12 cellular contexts compared by ENCODE assay signal in the genomic region with DNA sequence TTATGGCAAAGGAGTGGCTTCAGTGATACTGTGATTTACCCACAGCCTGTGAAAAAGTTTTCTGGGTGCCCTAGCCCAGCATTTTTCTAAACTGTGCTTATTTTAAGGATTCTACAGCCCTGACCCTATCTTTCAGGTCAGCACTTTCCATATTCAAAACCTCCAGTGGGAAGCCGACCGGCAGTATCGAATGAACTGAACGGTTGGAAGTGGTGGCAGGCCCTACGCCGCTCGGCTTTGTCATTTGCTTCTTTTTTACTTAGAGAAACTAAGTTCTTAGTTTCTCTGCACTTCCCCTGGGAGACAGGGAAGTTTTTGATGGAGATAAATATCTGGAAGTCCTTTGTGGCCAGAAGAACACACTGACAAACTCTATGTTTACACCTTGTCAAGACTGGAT. TPM values are rescaled to one million over a fixed set of nuclear protein-coding genes. Genes with fewer than 3 reads are reported as not detected.
DNase-seq lines count a peak whose midpoint lies in the region; ATAC-seq and TF ChIP-seq lines count a peak whose summit lies in the region.
"Had no signal": no experiment of that assay in that cellular context is flagged by ENCODE, and none has a peak within 500 bp of the region (broad histone marks: within the 10 kb centered on the region; RNA-seq: fewer than 3 reads in every experiment).

No MANE protein-coding gene starts in this region.

- no peak for ATAC-seq in CD4-positive, CD25-positive, alpha-beta regulatory T cell (ENCODE audit: low read depth in 2 of 2)
- no peak for ATAC-seq in GM21737 (IDR thresholded peaks at IDR 0.05; ENCODE audit: unreplicated experiment)
- no peak for ATAC-seq in GM18517 (IDR thresholded peaks at IDR 0.05; ENCODE audit: unreplicated experiment)

- H3K9ac ChIP-seq in duodenal mucosa (ENCODE audit: low read depth in 1 of 2, low read length in 2 of 2), result peak overlapping the region in 1 of 2 donors; percentile 45
- H3K9ac ChIP-seq in neural cell (ENCODE audit: low read length), result no peak overlapping the region

- peak overlapping the region in 2 of 3 donors; percentile 53 to 83 for H3K27ac Mint-ChIP-seq in CD4-positive, CD25-positive, alpha-beta regulatory T cell
- no peak overlapping the region for H3K27ac Mint-ChIP-seq in IgD-negative memory B cell

- H3K9me3 Mint-ChIP-seq in CD4-positive, CD25-positive, alpha-beta regulatory T cell, result no peaks in the 10 kb centered on the region
- H3K9me3 Mint-ChIP-seq in IgD-negative memory B cell, result no peaks in the 10 kb centered on the region

- H3K9me2 ChIP-seq in neural cell (ENCODE audit: insufficient read depth, low read length), result no peaks in the 10 kb centered on the region

- no peaks in the 10 kb centered on the region for H3F3A ChIP-seq in neural cell (ENCODE audit: insufficient read depth, low read length, poor library complexity, severe bottlenecking)

- peaks cover 14% of the 10 kb centered on the region for H3K27me3 ChIP-seq in CD4-positive, CD25-positive, alpha-beta regulatory T cell (ENCODE audit: control insufficient read depth, insufficient read depth, low read length)
- H3K27me3 ChIP-seq in duodenal mucosa (ENCODE audit: control insufficient read depth in 1 of 2, insufficient read depth in 2 of 2, low read length in 2 of 2) (peaks cover 0 to 4% of the 10 kb centered on the region in 2 donors), neural cell (ENCODE audit: insufficient read depth, low read depth, low read length) (no peaks in the 10 kb centered on the region)
- H3K27me3 ChIP-seq: tibial artery had no signal

- no peak overlapping the region for H3K27ac ChIP-seq in CD4-positive, CD25-positive, alpha-beta regulatory T cell (ENCODE audit: insufficient read depth, low read length, poor library complexity, severe bottlenecking)
- H3K27ac ChIP-seq in duodenal mucosa (ENCODE audit: low read depth, low read length), result no peak overlapping the region
- no peak overlapping the region for H3K27ac ChIP-seq in neural cell (ENCODE audit: low read length)
- H3K27ac ChIP-seq: coronary artery, neutrophil, tibial artery had no signal

- no peak for TF ChIP-seq CTCF in neural cell (IDR thresholded peaks at IDR 0.05; ENCODE audit: poor library complexity, severe bottlenecking)

- peak overlapping the region; percentile 80 to 95 (median 84) for H3K4me3 Mint-ChIP-seq in CD4-positive, CD25-positive, alpha-beta regulatory T cell
- peak overlapping the region; percentile 70 to 87 (median 83) for H3K4me3 Mint-ChIP-seq in IgD-negative memory B cell

- H3K4me1 ChIP-seq in CD4-positive, CD25-positive, alpha-beta regulatory T cell (ENCODE audit: control insufficient read depth, insufficient read depth, low read length, poor library complexity, severe bottlenecking), result peaks cover 17% of the 10 kb centered on the region
- H3K4me1 ChIP-seq in duodenal mucosa (ENCODE audit: control insufficient read depth in 1 of 2, insufficient read depth in 2 of 2, low read length in 2 of 2), result peaks cover 8 to 13% of the 10 kb centered on the region in 2 donors

- H3K4me3 ChIP-seq in CD4-positive, CD25-positive, alpha-beta regulatory T cell (ENCODE audit: low read depth, low read length), result no peak overlapping the region
- H3K4me3 ChIP-seq in duodenal mucosa (ENCODE audit: low read depth in 1 of 2, low read length in 2 of 2) (peak overlapping the region; percentile 75 to 78), neural cell (ENCODE audit: low read length) (peak overlapping the region; percentile 72)

- no peaks in the 10 kb centered on the region for H3K79me2 ChIP-seq in neural cell (replicated peaks; ENCODE audit: insufficient read depth, low read length)

- no peaks in the 10 kb centered on the region for H3K36me3 Mint-ChIP-seq in CD4-positive, CD25-positive, alpha-beta regulatory T cell
- no peaks in the 10 kb centered on the region for H3K36me3 Mint-ChIP-seq in IgD-negative memory B cell

- TF ChIP-seq RAD21 in neural cell (conservative IDR thresholded peaks at IDR 0.05), result no peak

- no peaks in the 10 kb centered on the region for H4K20me1 ChIP-seq in neural cell (ENCODE audit: insufficient read depth)

- peaks cover 0 to 14% (median 5%) of the 10 kb centered on the region in 4 donors for H3K4me1 Mint-ChIP-seq in CD4-positive, CD25-positive, alpha-beta regulatory T cell
- peaks cover 4 to 8% (median 6%) of the 10 kb centered on the region in 3 donors for H3K4me1 Mint-ChIP-seq in IgD-negative memory B cell

- peaks cover 34% of the 10 kb centered on the region for H3K27me3 Mint-ChIP-seq in CD4-positive, CD25-positive, alpha-beta regulatory T cell
- peaks cover 25% of the 10 kb centered on the region for H3K27me3 Mint-ChIP-seq in IgD-negative memory B cell

- H3K36me3 ChIP-seq in CD4-positive, CD25-positive, alpha-beta regulatory T cell (ENCODE audit: control insufficient read depth, insufficient read depth, low read length), result no peaks in the 10 kb centered on the region
- no peaks in the 10 kb centered on the region for H3K36me3 ChIP-seq in duodenal mucosa (ENCODE audit: control insufficient read depth in 1 of 2, insufficient read depth in 2 of 2, low read length in 2 of 2)
- no peaks in the 10 kb centered on the region for H3K36me3 ChIP-seq in neural cell (ENCODE audit: insufficient read depth, low read length)
- H3K36me3 ChIP-seq: neutrophil, tibial artery had no signal

- H3K9me3 ChIP-seq in CD4-positive, CD25-positive, alpha-beta regulatory T cell (ENCODE audit: control insufficient read depth in 2 of 2, low read length in 2 of 2), result no peaks in the 10 kb centered on the region
- no peaks in the 10 kb centered on the region for H3K9me3 ChIP-seq in duodenal mucosa (ENCODE audit: control insufficient read depth in 1 of 2, low read length in 2 of 2)
- no peaks in the 10 kb centered on the region for H3K9me3 ChIP-seq in neural cell (ENCODE audit: low read length)
- H3K9me3 ChIP-seq: neutrophil, tibial artery had no signal

- no peak for TF ChIP-seq EP300 in neural cell (conservative IDR thresholded peaks at IDR 0.05; ENCODE audit: poor library complexity, severe bottlenecking)

- DNase-seq in CD4-positive, CD25-positive, alpha-beta regulatory T cell, result no peak
- DNase-seq in HUDEP-2 (lab: John Stamatoyannopoulos, UW; ENCODE audit: unreplicated experiment in 76 of 76) (no peak), kidney tubule cell (ENCODE audit: low spot score) (no peak)
- DNase-seq: Kasumi-1, tibial artery had no signal

- H2AFZ ChIP-seq in neural cell (ENCODE audit: low read depth, low read length), result no peak overlapping the region

- no peak overlapping the region for H3K4me2 ChIP-seq in neural cell (ENCODE audit: low read length)

TF ChIP-seq in neural cell, 6 proteins besides CTCF, POLR2A, EP300 and RAD21:
- TF ChIP-seq TAF1 (IDR thresholded peaks at IDR 0.05; ENCODE audit: low read depth), result no peak
- TF ChIP-seq EZH2 (IDR thresholded peaks at IDR 0.05; ENCODE audit: borderline replicate concordance, insufficient read depth, low read length, poor library complexity, severe bottlenecking), result no peak
- no peak for TF ChIP-seq SMC3 (conservative IDR thresholded peaks at IDR 0.05; ENCODE audit: poor library complexity)
- no peak for TF ChIP-seq MXI1 (conservative IDR thresholded peaks at IDR 0.05; ENCODE audit: poor library complexity, severe bottlenecking)
- no peak for TF ChIP-seq POLR2AphosphoS5 (IDR thresholded peaks at IDR 0.05)
- TF ChIP-seq, protein P1, sequence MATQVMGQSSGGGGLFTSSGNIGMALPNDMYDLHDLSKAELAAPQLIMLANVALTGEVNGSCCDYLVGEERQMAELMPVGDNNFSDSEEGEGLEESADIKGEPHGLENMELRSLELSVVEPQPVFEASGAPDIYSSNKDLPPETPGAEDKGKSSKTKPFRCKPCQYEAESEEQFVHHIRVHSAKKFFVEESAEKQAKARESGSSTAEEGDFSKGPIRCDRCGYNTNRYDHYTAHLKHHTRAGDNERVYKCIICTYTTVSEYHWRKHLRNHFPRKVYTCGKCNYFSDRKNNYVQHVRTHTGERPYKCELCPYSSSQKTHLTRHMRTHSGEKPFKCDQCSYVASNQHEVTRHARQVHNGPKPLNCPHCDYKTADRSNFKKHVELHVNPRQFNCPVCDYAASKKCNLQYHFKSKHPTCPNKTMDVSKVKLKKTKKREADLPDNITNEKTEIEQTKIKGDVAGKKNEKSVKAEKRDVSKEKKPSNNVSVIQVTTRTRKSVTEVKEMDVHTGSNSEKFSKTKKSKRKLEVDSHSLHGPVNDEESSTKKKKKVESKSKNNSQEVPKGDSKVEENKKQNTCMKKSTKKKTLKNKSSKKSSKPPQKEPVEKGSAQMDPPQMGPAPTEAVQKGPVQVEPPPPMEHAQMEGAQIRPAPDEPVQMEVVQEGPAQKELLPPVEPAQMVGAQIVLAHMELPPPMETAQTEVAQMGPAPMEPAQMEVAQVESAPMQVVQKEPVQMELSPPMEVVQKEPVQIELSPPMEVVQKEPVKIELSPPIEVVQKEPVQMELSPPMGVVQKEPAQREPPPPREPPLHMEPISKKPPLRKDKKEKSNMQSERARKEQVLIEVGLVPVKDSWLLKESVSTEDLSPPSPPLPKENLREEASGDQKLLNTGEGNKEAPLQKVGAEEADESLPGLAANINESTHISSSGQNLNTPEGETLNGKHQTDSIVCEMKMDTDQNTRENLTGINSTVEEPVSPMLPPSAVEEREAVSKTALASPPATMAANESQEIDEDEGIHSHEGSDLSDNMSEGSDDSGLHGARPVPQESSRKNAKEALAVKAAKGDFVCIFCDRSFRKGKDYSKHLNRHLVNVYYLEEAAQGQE (IDR thresholded peaks at IDR 0.05; ENCODE audit: borderline replicate concordance), result no peak
TF ChIP-seq in neural cell: peak in this region for 0.

RNA-seq across cellular contexts. Expression of a gene that starts 1.0 kb away (rescaled TPM):
- 0.54 TPM for total RNA-seq in CD4-positive, CD25-positive, alpha-beta regulatory T cell
- polyA plus RNA-seq in CD4-positive, CD25-positive, alpha-beta regulatory T cell, result under 1 TPM in 3 of 4 donors, not detected in 1; 0.11 to 0.79 (median 0.53) TPM
- polyA plus RNA-seq in IgD-negative memory B cell, result 0.63 TPM
- 1.6 and 4.0 TPM in 2 replicates for polyA plus RNA-seq in neural cell
- polyA minus RNA-seq in neural cell, result 2.4 and 3.6 TPM in 2 replicates

RNA-seq across cellular contexts. Expression of a gene that starts 56.6 kb away (rescaled TPM):
- 2.0 TPM for total RNA-seq in CD4-positive, CD25-positive, alpha-beta regulatory T cell
- 1 to 10 TPM; 2.1 to 3.0 (median 2.3) TPM for polyA plus RNA-seq in CD4-positive, CD25-positive, alpha-beta regulatory T cell
- polyA plus RNA-seq in IgD-negative memory B cell, result 0.19 TPM
- polyA plus RNA-seq in neural cell, result 0.16 and 0.19 TPM in 2 replicates
- polyA minus RNA-seq in neural cell, result 0.35 TPM in 1 of 2 replicates, not detected in the other

Comparison
In these comparisons a context has a peak if more than half of its experiments do, and no peak if none do; other contexts are left out.
1. H3K27ac Mint-ChIP-seq: peak in CD4-positive, CD25-positive, alpha-beta regulatory T cell (2 of 3); none in IgD-negative memory B cell (0 of 3).